ENCODE assay signal across 19 cellular contexts in genomic region chr19:18357442-18358264, GRCh38. TPM values are rescaled to one million over a fixed set of nuclear protein-coding genes. Genes with fewer than 3 reads are reported as not detected.
DNase-seq lines count a peak whose midpoint lies in the region; ATAC-seq, FAIRE-seq and TF ChIP-seq lines count a peak whose summit lies in the region.
"Had no signal": no experiment of that assay in that cellular context is flagged by ENCODE, and none has a peak within 500 bp of the region (broad histone marks: within the 10 kb centered on the region; RNA-seq: fewer than 3 reads in every experiment).

No MANE protein-coding gene starts in this region.

- TF ChIP-seq CTCF in kidney (IDR thresholded peaks at IDR 0.05; ENCODE audit: borderline replicate concordance, extremely low read depth, insufficient read depth) (no peak), stomach (IDR thresholded peaks at IDR 0.05) (no peak), omental fat pad (IDR thresholded peaks at IDR 0.05) (no peak), tibial nerve (IDR thresholded peaks at IDR 0.05) (no peak)

- ATAC-seq in Right ventricle myocardium superior (ENCODE audit: poor library complexity) (peak; percentile 29), Right ventricle myocardium inferior (no peak), omental fat pad (ENCODE audit: low FRiP score) (no peak)
- ATAC-seq: left cardiac atrium had no signal

- H3K4me1 ChIP-seq in kidney (ENCODE audit: control insufficient read depth in 1 of 2, insufficient read depth in 1 of 2, low read depth in 1 of 2, low read length in 2 of 2) (peaks cover 8 to 9% of the 10 kb centered on the region in 2 donors), stomach (peaks cover 0 to 7% (median 3%) of the 10 kb centered on the region in 4 donors), tibial nerve (no peaks in the 10 kb centered on the region)
- H3K4me1 ChIP-seq: SJSA1, suprapubic skin had no signal

- 68 to 86% (median 81%) methylated on average over 16 to 17 of the region's 17 CpGs for WGBS in stomach, 5 donors
- WGBS in tibial nerve, 2 donors: 94% methylated on average over 17 of the region's 17 CpGs

- intact Hi-C loops in Right ventricle myocardium superior (cut with DNase I) (no loop called here), Right ventricle myocardium inferior (cut with DNase I) (no loop called here), kidney (cut with DNase I) (no loop called here), stomach (cut with DNase I; ENCODE audit: low total_unique reads) (no loop called here)

- no peaks in the 10 kb centered on the region for H3K9me3 ChIP-seq in kidney (ENCODE audit: control insufficient read depth in 1 of 2, low read length in 2 of 2)
- no peaks in the 10 kb centered on the region for H3K9me3 ChIP-seq in stomach
- no peaks in the 10 kb centered on the region for H3K9me3 ChIP-seq in tibial nerve
- H3K9me3 ChIP-seq: SJSA1, suprapubic skin had no signal

- H3K4me3 ChIP-seq in kidney (ENCODE audit: low read length in 2 of 2) (no peak overlapping the region), stomach (no peak overlapping the region), tibial nerve (no peak overlapping the region)
- H3K4me3 ChIP-seq: GM23248, SJSA1, suprapubic skin had no signal

- H3K27me3 ChIP-seq in stomach (no peaks in the 10 kb centered on the region), tibial nerve (no peaks in the 10 kb centered on the region)
- H3K27me3 ChIP-seq: SJSA1, suprapubic skin had no signal

- H3K36me3 ChIP-seq in kidney (ENCODE audit: control insufficient read depth in 1 of 2, insufficient read depth in 2 of 2, low read length in 2 of 2) (peaks cover 13 to 51% of the 10 kb centered on the region in 2 donors), stomach (peaks cover 39 to 87% (median 83%) of the 10 kb centered on the region in 4 donors), tibial nerve (peaks cover 0 to 83% (median 6%) of the 10 kb centered on the region in 3 donors)

- DNase-seq in Right ventricle myocardium superior (no peak), Right ventricle myocardium inferior (ENCODE audit: missing footprints) (no peak), kidney (no peak), stomach (peak; percentile 40), omental fat pad (ENCODE audit: low spot score) (no peak), tibial nerve (ENCODE audit: low spot score in 2 of 2) (no peak)
- DNase-seq: activated CD4-positive, alpha-beta memory T cell treated with anti-CD3 and anti-CD28 coated beads for 36 hours; activated naive CD4-positive, alpha-beta T cell treated with Interleukin-2 at 50 U/mL for 16 hours; activated T-cell treated with anti-CD3 and anti-CD28 coated beads, Interleukin-2, amount 50 U/mL, for 1 hour; anterior cingulate cortex; GM23248; left cardiac atrium; NCI-H1105 treated with DMSO at 0.1 percent for 48 hours; NCI-H526 treated with DMSO at 0.1 percent for 48 hours had no signal

- H3K27ac ChIP-seq in kidney (ENCODE audit: low read depth in 2 of 2, low read length in 2 of 2) (peak overlapping the region; percentile 62 to 83), stomach (peak overlapping the region in 3 of 5 donors; percentile 6 to 50 (median 20)), tibial nerve (no peak overlapping the region)
- H3K27ac ChIP-seq: GM23248, SJSA1, suprapubic skin had no signal

- H3K9ac ChIP-seq in kidney (ENCODE audit: low read length in 2 of 2): no peak overlapping the region
- H3K9ac ChIP-seq: GM23248 had no signal

- TF ChIP-seq POLR2A in stomach (IDR thresholded peaks at IDR 0.05) (no peak), tibial nerve (IDR thresholded peaks at IDR 0.05) (no peak)

- TF ChIP-seq EP300 in stomach (IDR thresholded peaks at IDR 0.05) (no peak), tibial nerve (IDR thresholded peaks at IDR 0.05) (no peak)

- FAIRE-seq in kidney (lab: Jason Lieb, UNC): no peak
- FAIRE-seq: A204.1 had no signal

RNA-seq across cellular contexts. Expression of gene PGPEP1, which starts 17.3 kb away (rescaled TPM):
- total RNA-seq in Right ventricle myocardium superior (33.6 TPM), Right ventricle myocardium inferior (29.3 TPM), kidney (54.5 TPM), stomach (10 to 100 TPM in 4 of 5 donors, 1 to 10 TPM in 1; 8.0 to 58.9 (median 22.9) TPM), omental fat pad (10 to 100 TPM; 15.6 to 25.2 (median 18.0) TPM), tibial nerve (10 to 100 TPM; 15.9 to 27.9 (median 20.1) TPM)
- polyA plus RNA-seq in kidney (ENCODE audit: insufficient read depth, low read depth, low replicate concordance) (76.1 TPM), stomach (10 to 100 TPM in 2 of 3 donors, 1 to 10 TPM in 1; 8.4 to 40.0 (median 31.8) TPM)

RNA-seq across cellular contexts. Expression of gene GDF15, which starts 28.3 kb away (rescaled TPM):
- 0.54 TPM for total RNA-seq in Right ventricle myocardium superior
- 0.46 TPM for total RNA-seq in Right ventricle myocardium inferior
- total RNA-seq in kidney: 51.2 TPM
- 154 TPM for polyA plus RNA-seq in kidney (ENCODE audit: insufficient read depth, low read depth, low replicate concordance)
- 100 to 1,000 TPM in 1 of 5 donors, 10 to 100 TPM in 4; 17.3 to 102 (median 46.9) TPM for total RNA-seq in stomach
- 100 to 1,000 TPM in 1 of 3 donors, 10 to 100 TPM in 2; 14.2 to 134 (median 44.5) TPM for polyA plus RNA-seq in stomach
- total RNA-seq in omental fat pad: 1 to 10 TPM; 1.9 to 4.6 (median 3.0) TPM
- total RNA-seq in tibial nerve: 10 to 100 TPM in 2 of 4 donors, 1 to 10 TPM in 2; 4.2 to 31.0 (median 13.2) TPM
- total RNA-seq: activated CD4-positive, alpha-beta memory T cell treated with anti-CD3 and anti-CD28 coated beads for 36 hours had no signal

RNA-seq across cellular contexts. Expression of gene LSM4, which starts 34.8 kb away (rescaled TPM):
- 103 TPM for total RNA-seq in Right ventricle myocardium superior
- total RNA-seq in Right ventricle myocardium inferior: 106 TPM
- total RNA-seq in kidney: 87.7 TPM
- 245 TPM for polyA plus RNA-seq in kidney (ENCODE audit: insufficient read depth, low read depth, low replicate concordance)
- total RNA-seq in stomach: 100 to 1,000 TPM in 2 of 5 donors, 10 to 100 TPM in 3; 24.1 to 185 (median 98.6) TPM
- 100 to 1,000 TPM; 114 to 181 (median 173) TPM for polyA plus RNA-seq in stomach
- 100 to 1,000 TPM in 1 of 4 donors, 10 to 100 TPM in 3; 58.6 to 140 (median 93.1) TPM for total RNA-seq in omental fat pad
- total RNA-seq in tibial nerve: 100 to 1,000 TPM in 3 of 4 donors, 10 to 100 TPM in 1; 70.4 to 167 (median 156) TPM

RNA-seq across cellular contexts. Expression of gene LRRC25, which starts 39.8 kb away (rescaled TPM):
- total RNA-seq in Right ventricle myocardium superior (3.6 TPM), Right ventricle myocardium inferior (5.0 TPM), kidney (13.1 TPM), stomach (10 to 100 TPM in 1 of 5 donors, 1 to 10 TPM in 2, not detected in 2; 2.9 to 11.2 (median 7.2) TPM), omental fat pad (10 to 100 TPM; 11.8 to 37.2 (median 28.8) TPM), tibial nerve (10 to 100 TPM in 2 of 4 donors, 1 to 10 TPM in 2; 9.0 to 13.8 (median 9.8) TPM)
- polyA plus RNA-seq in kidney (ENCODE audit: insufficient read depth, low read depth, low replicate concordance) (2.7 TPM), stomach (1 to 10 TPM in 2 of 3 donors, under 1 TPM in 1; 0.98 to 2.4 (median 1.7) TPM)
- total RNA-seq: activated CD4-positive, alpha-beta memory T cell treated with anti-CD3 and anti-CD28 coated beads for 36 hours; GM23248; HT-29; LHCN-M2; SJSA1 had no signal
- polyA plus RNA-seq: GM23248 had no signal

Comparison
In these comparisons a context has a peak if more than half of its experiments do, and no peak if none do; other contexts are left out.
1. H3K27ac ChIP-seq: peak in kidney (2 of 2) and stomach (3 of 5); none in tibial nerve (0 of 4).